Comparison of ENCODE assay signal across 1 cellular context in genomic region chr6:157853018-157853805, GRCh38.
TF ChIP-seq lines count a peak whose summit lies in the region.

No MANE protein-coding gene starts in this region.

TF ChIP-seq in IMR-90, 13 proteins besides CTCF, POLR2A, EP300 and RAD21 (continued from another document):
- no peak for TF ChIP-seq FOS (IDR thresholded peaks at IDR 0.05; ENCODE audit: low read depth, low read length)
